In genomic region chr7:52689912-52690311, GRCh38 we compare ENCODE assay signal across 1 cellular context.
TF ChIP-seq lines count a peak whose summit lies in the region.

No MANE protein-coding gene starts in this region.

TF ChIP-seq in GM23338, 12 proteins besides CTCF, POLR2A, EP300 and RAD21 (continued from another document):
- TF ChIP-seq REST (IDR thresholded peaks at IDR 0.05; ENCODE audit: unreplicated experiment), result no peak
- no peak for TF ChIP-seq STAT1 (IDR thresholded peaks at IDR 0.05; ENCODE audit: unreplicated experiment)
- TF ChIP-seq POLR2AphosphoS5 (IDR thresholded peaks at IDR 0.05; ENCODE audit: low read depth), result no peak
- no peak for TF ChIP-seq ETS1 (IDR thresholded peaks at IDR 0.05)
- TF ChIP-seq CREB1 (CRISPR knock-in tag; IDR thresholded peaks at IDR 0.05; ENCODE audit: low read depth), result no peak
- no peak for TF ChIP-seq ZNF114 (CRISPR knock-in tag; IDR thresholded peaks at IDR 0.05)
- no peak for TF ChIP-seq NANOG (IDR thresholded peaks at IDR 0.05; ENCODE audit: borderline replicate concordance)
- no peak for TF ChIP-seq ZNF462 (CRISPR knock-in tag; IDR thresholded peaks at IDR 0.05)
- no peak for TF ChIP-seq ZNF331 (CRISPR knock-in tag; IDR thresholded peaks at IDR 0.05; ENCODE audit: low read depth)
- no peak for TF ChIP-seq JUNB (IDR thresholded peaks at IDR 0.05; ENCODE audit: unreplicated experiment)
- TF ChIP-seq EZH2phosphoT487 (IDR thresholded peaks at IDR 0.05; ENCODE audit: unreplicated experiment), result no peak
